In genomic region chr17:56594528-56595418, GRCh38 we compare ENCODE assay signal across 9 cellular contexts. TPM values are rescaled to one million over a fixed set of nuclear protein-coding genes. Genes with fewer than 3 reads are reported as not detected.
A peak's percentile ranks its signal among the peaks of the same experiment; 100 is the strongest.
DNase-seq lines count a peak whose midpoint lies in the region; ATAC-seq, FAIRE-seq and TF ChIP-seq lines count a peak whose summit lies in the region.
"Had no signal": no experiment of that assay in that cellular context is flagged by ENCODE, and none has a peak within 500 bp of the region (broad histone marks: within the 10 kb centered on the region; RNA-seq: fewer than 3 reads in every experiment).

No MANE protein-coding gene starts in this region.

- H3K36me3 Mint-ChIP-seq in IgD-negative memory B cell: no peaks in the 10 kb centered on the region
- no peaks in the 10 kb centered on the region for H3K36me3 Mint-ChIP-seq in activated CD4-positive, alpha-beta T cell treated with anti-CD3 and anti-CD28 coated beads, Interleukin-2, amount 10 ng/mL, durations not matched to agents 24 days and 14 days (ENCODE audit: low read depth)

- H3K27ac ChIP-seq in esophagus squamous epithelium (peak overlapping the region in 2 of 4 donors; percentile 29 to 72), pancreas (no peak overlapping the region), adrenal gland (no peak overlapping the region)

- TF ChIP-seq POLR2A in esophagus squamous epithelium (IDR thresholded peaks at IDR 0.05) (no peak), adrenal gland (IDR thresholded peaks at IDR 0.05) (no peak)

- intact Hi-C loops in activated CD4-positive, alpha-beta T cell treated with anti-CD3 and anti-CD28 coated beads, Interleukin-2, amount 10 ng/mL, durations not matched to agents 24 days and 14 days (cut with micrococcal nuclease): loop anchor here (2.0 to 10.0 kb wide), 2 partner anchors 84 to 350 kb away; no protein-coding TSS in a partner anchor
- intact Hi-C loops in esophagus squamous epithelium (cut with DNase I) (loop anchor here (5.0 kb wide), 2 partner anchors 123 to 188 kb away; no protein-coding TSS in a partner anchor), pancreas (cut with DNase I) (loop anchor here in 2 of 3 donors (5.0 kb wide), 2 partner anchors 123 to 183 kb away; no protein-coding TSS in a partner anchor), adrenal gland (cut with DNase I) (loop anchor here (5.0 to 10.0 kb wide), 3 partner anchors 123 to 188 kb away; no protein-coding TSS in a partner anchor)

- no peak for FAIRE-seq in pancreas (lab: Jason Lieb, UNC)
- FAIRE-seq: K562 had no signal

- H3K36me3 ChIP-seq in esophagus squamous epithelium (no peaks in the 10 kb centered on the region), pancreas (no peaks in the 10 kb centered on the region), adrenal gland (replicated peaks in 1 of 2) (no peaks in the 10 kb centered on the region)

- TF ChIP-seq CTCF in esophagus squamous epithelium (IDR thresholded peaks at IDR 0.05) (no peak), pancreas (IDR thresholded peaks at IDR 0.05) (no peak), adrenal gland (IDR thresholded peaks at IDR 0.05) (no peak)

- H3K27me3 Mint-ChIP-seq in IgD-negative memory B cell: peaks cover 54% of the 10 kb centered on the region
- peaks cover 58% of the 10 kb centered on the region for H3K27me3 Mint-ChIP-seq in activated CD4-positive, alpha-beta T cell treated with anti-CD3 and anti-CD28 coated beads, Interleukin-2, amount 10 ng/mL, durations not matched to agents 24 days and 14 days

- H3K4me1 ChIP-seq in esophagus squamous epithelium (peaks cover 36 to 61% (median 45%) of the 10 kb centered on the region in 3 donors), pancreas (peaks cover 8 to 25% (median 13%) of the 10 kb centered on the region in 3 donors), adrenal gland (replicated peaks in 1 of 2) (peaks cover 14 to 48% of the 10 kb centered on the region in 2 donors)

- peak; percentile 56 for DNase-seq in Caki2 (ENCODE audit: low read depth)
- peak; percentile 79 for DNase-seq in activated CD4-positive, alpha-beta T cell treated with anti-CD3 and anti-CD28 coated beads, Interleukin-2, amount 10 ng/mL, durations not matched to agents 24 days and 14 days
- no peak for DNase-seq in esophagus squamous epithelium (lab: John Stamatoyannopoulos, UW)
- DNase-seq in pancreas: peak in 3 of 6 donors; percentile 18 to 67 (median 57)
- no peak for DNase-seq in adrenal gland

- in situ Hi-C loops in Caki2 (cut with HindIII; ENCODE audit: low pct_unique_long_range_greater_than_20kb, low sequenced_read_pairs): loop anchor here (25.0 kb wide), 1 partner anchor 118 kb away; no protein-coding TSS in a partner anchor

- peaks cover 6 to 16% (median 11%) of the 10 kb centered on the region in 3 donors for H3K4me1 Mint-ChIP-seq in IgD-negative memory B cell
- peaks cover 20% of the 10 kb centered on the region for H3K4me1 Mint-ChIP-seq in activated CD4-positive, alpha-beta T cell treated with anti-CD3 and anti-CD28 coated beads, Interleukin-2, amount 10 ng/mL, durations not matched to agents 24 days and 14 days

- peak overlapping the region; percentile 18 to 70 (median 46) for H3K4me3 Mint-ChIP-seq in IgD-negative memory B cell
- H3K4me3 Mint-ChIP-seq in activated CD4-positive, alpha-beta T cell treated with anti-CD3 and anti-CD28 coated beads, Interleukin-2, amount 10 ng/mL, durations not matched to agents 24 days and 14 days: peak overlapping the region; percentile 55

- H3K4me3 ChIP-seq in esophagus squamous epithelium: peak overlapping the region; percentile 31 to 63 (median 54)
- peak overlapping the region in 3 of 4 donors; percentile 42 to 65 (median 53) for H3K4me3 ChIP-seq in pancreas
- H3K4me3 ChIP-seq in adrenal gland: peak overlapping the region in 2 of 4 donors; percentile 25 to 40
- H3K4me3 ChIP-seq: K562 had no signal

- no peaks in the 10 kb centered on the region for H3K9me3 Mint-ChIP-seq in IgD-negative memory B cell
- H3K9me3 Mint-ChIP-seq in activated CD4-positive, alpha-beta T cell treated with anti-CD3 and anti-CD28 coated beads, Interleukin-2, amount 10 ng/mL, durations not matched to agents 24 days and 14 days: no peaks in the 10 kb centered on the region

- H3K9me3 ChIP-seq in esophagus squamous epithelium (no peaks in the 10 kb centered on the region), pancreas (no peaks in the 10 kb centered on the region), adrenal gland (replicated peaks in 1 of 3) (no peaks in the 10 kb centered on the region)

- no peak overlapping the region for H3K27ac Mint-ChIP-seq in IgD-negative memory B cell
- H3K27ac Mint-ChIP-seq in activated CD4-positive, alpha-beta T cell treated with anti-CD3 and anti-CD28 coated beads, Interleukin-2, amount 10 ng/mL, durations not matched to agents 24 days and 14 days: no peak overlapping the region

- ATAC-seq in pancreas (peak in 1 of 4 donors; percentile 2), HG03159 (IDR thresholded peaks at IDR 0.05; ENCODE audit: unreplicated experiment) (no peak), GM18873 (IDR thresholded peaks at IDR 0.05; ENCODE audit: low FRiP score, unreplicated experiment) (no peak)

- WGBS in esophagus squamous epithelium, 2 donors: 1 to 4% methylated on average over 31 to 32 of the region's 50 CpGs
- WGBS in pancreas, 2 donors: 4 to 5% methylated on average over 44 to 50 of the region's 50 CpGs
- WGBS in adrenal gland, 4 donors: 2 to 3% (median 2%) methylated on average over 32 to 50 of the region's 50 CpGs

- H3K27me3 ChIP-seq in esophagus squamous epithelium (peaks cover 5 to 96% (median 19%) of the 10 kb centered on the region in 4 donors), pancreas (peaks cover 0 to 20% (median 0%) of the 10 kb centered on the region in 4 donors), adrenal gland (peaks cover 40% of the 10 kb centered on the region)

RNA-seq across cellular contexts. Expression of gene NOG, which starts 1.3 kb away (rescaled TPM):
- 1.5 TPM in 1 of 2 replicates, not detected in the other for total RNA-seq in Caki2 (2014; rRNA removed; shearing (Covaris generic); ENCODE audit: low replicate concordance)
- polyA plus RNA-seq in IgD-negative memory B cell (1.3 TPM), pancreas (under 1 TPM; 0.09 to 0.11 TPM), adrenal gland (under 1 TPM in 2 of 3 donors, not detected in 1; 0.16 to 0.57 TPM)
- total RNA-seq in activated CD4-positive, alpha-beta T cell treated with anti-CD3 and anti-CD28 coated beads, Interleukin-2, amount 10 ng/mL, durations not matched to agents 24 days and 14 days: 0.09 and 0.21 TPM in 2 replicates
- total RNA-seq in esophagus squamous epithelium (under 1 TPM in 1 of 4 donors, not detected in 3; 0.38 TPM), pancreas (under 1 TPM in 3 of 6 donors, not detected in 3; 0.13 to 0.19 (median 0.17) TPM), adrenal gland (under 1 TPM in 1 of 8 donors, not detected in 7; 0.14 TPM)
- total RNA-seq: K562 had no signal
- polyA plus RNA-seq: K562 had no signal

Comparison
In these comparisons a context has a peak if more than half of its experiments do, and no peak if none do; other contexts are left out.
1. DNase-seq: peak in Caki2 (single experiment) and activated CD4-positive, alpha-beta T cell treated with anti-CD3 and anti-CD28 coated beads, Interleukin-2, amount 10 ng/mL, durations not matched to agents 24 days and 14 days (single experiment); none in esophagus squamous epithelium (single experiment) and adrenal gland (0 of 7).